In the genomic region with DNA sequence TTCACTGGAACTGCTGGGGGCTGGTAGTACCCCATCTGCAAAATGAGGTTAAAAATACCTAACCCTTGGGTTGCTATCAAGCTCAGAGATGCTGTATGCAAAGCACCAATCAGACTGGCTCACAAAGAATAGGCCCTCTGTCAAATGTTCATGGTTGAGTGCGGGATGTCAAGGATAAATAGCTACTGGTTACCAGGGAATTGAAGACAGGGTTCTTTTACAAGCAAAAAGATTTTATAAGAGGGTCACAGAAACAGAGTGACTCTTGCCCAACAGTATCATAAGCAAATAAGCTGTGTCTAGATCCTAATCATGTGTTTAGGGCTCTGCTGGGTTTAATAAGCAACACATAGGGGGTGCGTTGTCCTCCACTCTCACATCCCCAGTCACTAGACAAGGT, we compare ENCODE assay signal across 16 cellular contexts.
"Had no signal": no experiment of that assay in that cellular context is flagged by ENCODE, and none has a peak within 500 bp of the region (broad histone marks: within the 10 kb centered on the region; RNA-seq: fewer than 3 reads in every experiment).

No MANE protein-coding gene starts in this region.

- H3K79me2 ChIP-seq: hepatocyte had no signal

- H3K27ac ChIP-seq: hepatocyte, left lung, prostate gland, transverse colon, vagina had no signal

- H3K4me3 Mint-ChIP-seq: activated naive CD4-positive, alpha-beta T cell treated with anti-CD3 and anti-CD28 coated beads, Interleukin-2, amount 10 ng/mL, durations not matched to agents 7 days and 5 days; activated T-cell treated with anti-CD3 and anti-CD28 coated beads, Interleukin-2, amount 50 U/mL, for 24 hours; nephron had no signal

- H3K27ac Mint-ChIP-seq: activated naive CD4-positive, alpha-beta T cell treated with anti-CD3 and anti-CD28 coated beads, Interleukin-2, amount 10 ng/mL, durations not matched to agents 7 days and 5 days; activated T-cell treated with anti-CD3 and anti-CD28 coated beads, Interleukin-2, amount 50 U/mL, for 24 hours; nephron had no signal

- H3K36me3 ChIP-seq: left lung, prostate gland, transverse colon, vagina had no signal

- DNase-seq: activated CD4-positive, alpha-beta T cell treated with anti-CD3 and anti-CD28 coated beads, Interleukin-2, amount 50 U/mL, for 48 hours; activated naive CD4-positive, alpha-beta T cell treated with anti-CD3 and anti-CD28 coated beads, Interleukin-2, amount 10 ng/mL, durations not matched to agents 7 days and 5 days; activated T-cell treated with anti-CD3 and anti-CD28 coated beads, Interleukin-2, amount 50 U/mL, for 24 hours; kidney; left lung; mammary epithelial cell; right cardiac atrium; stimulated activated CD4-positive, alpha-beta T cell treated with anti-CD3 and anti-CD28 coated beads, Interleukin-15, amount 100 ng/mL, for 24 hours; stimulated activated CD4-positive, alpha-beta T cell treated with anti-CD3 and anti-CD28 coated beads, Interleukin-4, amount 100 ng/mL, for 24 hours; stimulated activated naive CD8-positive, alpha-beta T cell treated with anti-CD3 and anti-CD28 coated beads, Interleukin-15, Interleukin-2, amounts not matched to agents 100 U/mL and 50 U/mL, for 24 hours; transverse colon had no signal

- H3K27me3 ChIP-seq: hepatocyte, transverse colon, vagina had no signal

- H3K4me1 ChIP-seq: prostate gland had no signal

- H3K4me2 ChIP-seq: hepatocyte had no signal

- H3K9me3 Mint-ChIP-seq: activated T-cell treated with anti-CD3 and anti-CD28 coated beads, Interleukin-2, amount 50 U/mL, for 24 hours; nephron had no signal

- H3K4me3 ChIP-seq: hepatocyte, left lung, prostate gland, skin epidermis, transverse colon, vagina had no signal

- H2AFZ ChIP-seq: hepatocyte had no signal

- ATAC-seq: left lung; right cardiac atrium; stimulated activated naive CD8-positive, alpha-beta T cell treated with anti-CD3 and anti-CD28 coated beads, Interleukin-15, Interleukin-2, amounts not matched to agents 100 U/mL and 50 U/mL, for 24 hours had no signal

- H3K9me3 ChIP-seq: left lung, prostate gland, transverse colon, vagina had no signal

- H3K36me3 Mint-ChIP-seq: activated naive CD4-positive, alpha-beta T cell treated with anti-CD3 and anti-CD28 coated beads, Interleukin-2, amount 10 ng/mL, durations not matched to agents 7 days and 5 days had no signal
